8 cellular contexts compared by ENCODE assay signal in genomic region chr5:153276151-153276550, GRCh38.
DNase-seq lines count a peak whose midpoint lies in the region; ATAC-seq and TF ChIP-seq lines count a peak whose summit lies in the region.

No MANE protein-coding gene starts in this region.

- H3K9me3 Mint-ChIP-seq in mesothelial cell of epicardium = no peaks in the 10 kb centered on the region
- H3K9me3 Mint-ChIP-seq in T-helper 2 cell treated with Interferon-gamma antibody and Interleukin-4, amounts not matched to agents 5 μg/mL and 100 μg/mL, for 36 hours = peaks cover 18% of the 10 kb centered on the region

- H3K36me3 Mint-ChIP-seq in mesothelial cell of epicardium = no peaks in the 10 kb centered on the region
- H3K36me3 Mint-ChIP-seq in T-helper 2 cell treated with Interferon-gamma antibody and Interleukin-4, amounts not matched to agents 5 μg/mL and 100 μg/mL, for 36 hours (ENCODE audit: low read depth) = no peaks in the 10 kb centered on the region

- ATAC-seq in HG03442 (IDR thresholded peaks at IDR 0.05; ENCODE audit: unreplicated experiment) = no peak
- ATAC-seq in HG03175 (IDR thresholded peaks at IDR 0.05; ENCODE audit: unreplicated experiment) = no peak

- TF ChIP-seq CTCF in GM13976 (IDR thresholded peaks at IDR 0.05; ENCODE audit: borderline replicate concordance, control extremely low read depth, extremely low read depth, insufficient read depth, missing control alignments) (no peak), astrocyte of the spinal cord (IDR thresholded peaks at IDR 0.05; ENCODE audit: low read depth, low read length) (no peak), mesothelial cell of epicardium (IDR thresholded peaks at IDR 0.05; ENCODE audit: unreplicated experiment) (no peak)

- no peaks in the 10 kb centered on the region for H3K4me1 Mint-ChIP-seq in mesothelial cell of epicardium
- H3K4me1 Mint-ChIP-seq in T-helper 2 cell treated with Interferon-gamma antibody and Interleukin-4, amounts not matched to agents 5 μg/mL and 100 μg/mL, for 36 hours (ENCODE audit: low read depth) = no peaks in the 10 kb centered on the region

- in situ Hi-C loops in GM13976 (cut with MboI; ENCODE audit: low sequenced_read_pairs, unreplicated experiment) (no loop called here), astrocyte of the spinal cord (cut with HindIII; ENCODE audit: low sequenced_read_pairs) (no loop called here)

- no peak overlapping the region for H3K27ac Mint-ChIP-seq in mesothelial cell of epicardium
- H3K27ac Mint-ChIP-seq in T-helper 2 cell treated with Interferon-gamma antibody and Interleukin-4, amounts not matched to agents 5 μg/mL and 100 μg/mL, for 36 hours = no peak overlapping the region

- H3K4me3 ChIP-seq in astrocyte of the spinal cord (ENCODE audit: low read depth, low read length) = no peak overlapping the region

- peaks cover 5% of the 10 kb centered on the region for H3K27me3 Mint-ChIP-seq in mesothelial cell of epicardium (ENCODE audit: low read depth)
- no peaks in the 10 kb centered on the region for H3K27me3 Mint-ChIP-seq in T-helper 2 cell treated with Interferon-gamma antibody and Interleukin-4, amounts not matched to agents 5 μg/mL and 100 μg/mL, for 36 hours (ENCODE audit: low read depth)

- DNase-seq in GM13976 (ENCODE audit: low spot score) (peak; percentile 15), LHCN-M2 (ENCODE audit: low read depth) (peak; percentile 59), astrocyte of the spinal cord (ENCODE audit: low read depth, low spot score) (peak; percentile 13), mesothelial cell of epicardium (ENCODE audit: low spot score in 2 of 2, unreplicated experiment in 2 of 2) (peak; percentile 35 to 69), NCI-H1105 treated with DMSO at 0.1 percent for 48 hours (lab: John Stamatoyannopoulos, UW) (no peak)
- DNase-seq in T-helper 2 cell treated with Interferon-gamma antibody and Interleukin-4, amounts not matched to agents 5 μg/mL and 100 μg/mL, for 36 hours (ENCODE audit: low spot score) = no peak

- no peak overlapping the region for H3K4me3 Mint-ChIP-seq in mesothelial cell of epicardium
- H3K4me3 Mint-ChIP-seq in T-helper 2 cell treated with Interferon-gamma antibody and Interleukin-4, amounts not matched to agents 5 μg/mL and 100 μg/mL, for 36 hours = no peak overlapping the region

Comparison
In these comparisons a context has a peak if more than half of its experiments do, and no peak if none do; other contexts are left out.
1. DNase-seq: peak in GM13976 (single experiment), LHCN-M2 (single experiment), astrocyte of the spinal cord (single experiment) and mesothelial cell of epicardium (2 of 2); none in T-helper 2 cell treated with Interferon-gamma antibody and Interleukin-4, amounts not matched to agents 5 μg/mL and 100 μg/mL, for 36 hours (single experiment) and NCI-H1105 treated with DMSO at 0.1 percent for 48 hours (single experiment).